12 cellular contexts compared by ENCODE assay signal in the genomic region with DNA sequence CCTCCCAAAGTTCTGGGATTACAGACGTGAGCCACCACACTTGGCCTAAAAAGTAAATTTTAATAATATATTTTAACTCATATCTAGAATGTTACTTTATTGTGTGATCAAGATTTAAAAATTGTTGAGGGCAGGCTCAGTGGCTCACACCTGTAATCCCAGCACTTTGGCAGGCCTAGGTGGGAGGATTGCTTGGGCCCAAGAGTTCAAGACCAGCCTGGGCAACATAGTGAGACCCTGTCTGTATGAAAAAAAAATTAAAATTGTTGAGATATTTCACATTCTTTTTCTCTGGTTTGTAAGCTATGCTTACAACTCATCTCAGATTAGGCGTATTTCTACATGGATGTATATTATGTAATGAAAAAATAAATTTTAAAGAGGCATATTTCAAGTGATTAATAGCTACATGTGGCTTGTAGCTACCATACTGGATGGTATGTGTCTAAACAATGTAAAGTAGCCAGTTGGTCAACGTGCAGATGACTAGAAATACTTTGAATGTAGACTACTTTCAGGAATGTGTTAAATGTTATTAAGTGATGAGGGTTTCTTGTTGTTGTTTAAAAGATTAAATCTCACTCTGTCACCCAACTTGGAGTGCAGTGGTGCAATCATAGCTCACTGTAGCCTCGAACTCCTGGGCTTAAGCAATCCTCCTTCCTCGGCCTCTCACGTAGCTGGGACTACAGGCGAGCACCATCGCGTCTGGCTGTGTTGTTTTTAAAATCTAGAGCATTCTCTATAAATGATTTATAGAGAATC.
"Had no signal": no experiment of that assay in that cellular context is flagged by ENCODE, and none has a peak within 500 bp of the region (broad histone marks: within the 10 kb centered on the region; RNA-seq: fewer than 3 reads in every experiment).

No MANE protein-coding gene starts in this region.

- H3K4me3 ChIP-seq: adrenal gland, body of pancreas, ovary, vagina had no signal

- H3K9me3 Mint-ChIP-seq: activated CD4-positive, alpha-beta memory T cell treated with anti-CD3 and anti-CD28 coated beads, Interleukin-2, amount 10 ng/mL, durations not matched to agents 7 days and 5 days; activated T-cell treated with anti-CD3 and anti-CD28 coated beads, Interleukin-2, amount 50 U/mL, for 72 hours; central memory CD8-positive, alpha-beta T cell had no signal

- H3K36me3 ChIP-seq: ovary had no signal

- ATAC-seq: activated T-cell treated with anti-CD3 and anti-CD28 coated beads, Interleukin-2, amount 50 U/mL, for 72 hours; body of pancreas had no signal

- DNase-seq: activated CD4-positive, alpha-beta memory T cell treated with anti-CD3 and anti-CD28 coated beads, Interleukin-2, amount 10 ng/mL, durations not matched to agents 7 days and 5 days; activated CD8-positive, alpha-beta memory T cell treated with anti-CD3 and anti-CD28 coated beads, Interleukin-2, amount 50 U/mL, for 4 hours; activated naive CD4-positive, alpha-beta T cell; activated T-cell treated with anti-CD3 and anti-CD28 coated beads, Interleukin-2, amount 50 U/mL, for 72 hours; adrenal gland; body of pancreas; effector memory CD4-positive, alpha-beta T cell; ovary; T-helper 9 cell had no signal

- H3K27me3 Mint-ChIP-seq: activated CD4-positive, alpha-beta memory T cell treated with anti-CD3 and anti-CD28 coated beads, Interleukin-2, amount 10 ng/mL, durations not matched to agents 7 days and 5 days; central memory CD8-positive, alpha-beta T cell had no signal

- H3K27ac Mint-ChIP-seq: activated CD4-positive, alpha-beta memory T cell treated with anti-CD3 and anti-CD28 coated beads, Interleukin-2, amount 10 ng/mL, durations not matched to agents 7 days and 5 days; activated T-cell treated with anti-CD3 and anti-CD28 coated beads, Interleukin-2, amount 50 U/mL, for 72 hours had no signal

- H3K27ac ChIP-seq: adrenal gland, body of pancreas, ovary, vagina, VCaP had no signal

- H3K27me3 ChIP-seq: adrenal gland, body of pancreas, ovary, vagina had no signal

- H3K4me3 Mint-ChIP-seq: activated CD4-positive, alpha-beta memory T cell treated with anti-CD3 and anti-CD28 coated beads, Interleukin-2, amount 10 ng/mL, durations not matched to agents 7 days and 5 days; activated T-cell treated with anti-CD3 and anti-CD28 coated beads, Interleukin-2, amount 50 U/mL, for 72 hours; central memory CD8-positive, alpha-beta T cell had no signal

- H3K9me3 ChIP-seq: adrenal gland, body of pancreas, ovary, vagina had no signal
